7 cellular contexts compared by ENCODE assay signal in genomic region chr7:74850833-74851721, GRCh38. TPM values are rescaled to one million over a fixed set of nuclear protein-coding genes. Genes with fewer than 3 reads are reported as not detected.
A peak's percentile ranks its signal among the peaks of the same experiment; 100 is the strongest.
DNase-seq lines count a peak whose midpoint lies in the region; ATAC-seq and TF ChIP-seq lines count a peak whose summit lies in the region.
"Not testable (repeated sequence)": the region's sequence is repeated elsewhere in the genome, so short reads cannot be mapped to it uniquely, and the experiment has no call there.

Gene GTF2IRD2 (minus strand): TSS chr7:74851605. CDS start chr7:74836378, 15,227 bp downstream.

- no CpG with 5 or more reads among the region's 97 CpGs for WGBS in prostate gland

- not testable (repeated sequence) for H3K4me1 ChIP-seq in HCT116 (ENCODE audit: control insufficient read depth in 1 of 2, insufficient read depth in 2 of 2, low read length in 2 of 2); breast epithelium; prostate gland (replicated peaks)

- H3K4me2 ChIP-seq in HCT116 (ENCODE audit: low read length), result not testable (repeated sequence)

- intact Hi-C loops in HCT116 (cut with micrococcal nuclease); T-helper 2 cell treated with Interferon-gamma antibody and Interleukin-4, amounts not matched to agents 100 ng/mL and 5 ng/mL, for 36 hours (cut with micrococcal nuclease); breast epithelium (cut with DNase I; ENCODE audit: low total_unique reads); left colon (cut with DNase I, micrococcal nuclease); prostate gland (cut with DNase I): not testable (repeated sequence)

- POLR2A ChIA-PET in HCT116 (lab: Charles Lee), result not testable (repeated sequence)

- not testable (repeated sequence) for H4K20me1 ChIP-seq in HCT116 (ENCODE audit: insufficient read depth)

- not testable (repeated sequence) for TF ChIP-seq CTCF in HCT116 (IDR thresholded peaks at IDR 0.05 in 2 of 3, conservative IDR thresholded peaks at IDR 0.05 in 1 of 3; ENCODE audit: borderline replicate concordance in 1 of 3, insufficient read depth in 1 of 3, low read depth in 2 of 3, low read length in 2 of 3); breast epithelium (IDR thresholded peaks at IDR 0.05); prostate gland (IDR thresholded peaks at IDR 0.05)

- not testable (repeated sequence) for H3K9ac ChIP-seq in HCT116 (ENCODE audit: low read length)

- DNase-seq in HCT116 (ENCODE audit: low read depth, low spot score), result not testable (repeated sequence)
- DNase-seq in breast epithelium (ENCODE audit: low spot score in 2 of 2) (peak in 1 of 2 donors; percentile 60), left colon (peak in 1 of 2 donors; percentile 75), prostate gland (ENCODE audit: low spot score) (peak; percentile 64)

- H3K79me2 ChIP-seq in HCT116 (ENCODE audit: insufficient read depth, low read length), result not testable (repeated sequence)

- not testable (repeated sequence) for H2AFZ ChIP-seq in HCT116 (ENCODE audit: low read depth, low read length, poor library complexity, severe bottlenecking)

- RAD21 ChIA-PET in HCT116 (lab: Charles Lee; ENCODE audit: low non-redundant PET in 1 of 2, low total read pairs in 2 of 2, uncharacterized antibody in 2 of 2, unreplicated experiment in 2 of 2), result not testable (repeated sequence)

- not testable (repeated sequence) for TF ChIP-seq RAD21 in HCT116 (IDR thresholded peaks at IDR 0.05; ENCODE audit: low read depth)

- not testable (repeated sequence) for H3K9me3 ChIP-seq in HCT116 (ENCODE audit: control insufficient read depth in 1 of 2, insufficient read depth in 1 of 2, low read depth in 1 of 2, low read length in 2 of 2); breast epithelium; prostate gland

- CTCF ChIA-PET in HCT116 (lab: Charles Lee), result not testable (repeated sequence)

- not testable (repeated sequence) for BruUV-seq in HCT116 (replicated peaks; lab: Mats Ljungman, UMichigan)

- ATAC-seq in GM18861 (IDR thresholded peaks at IDR 0.05; ENCODE audit: unreplicated experiment) (peak; percentile 85), HCT116 (peak; percentile 94), HG03457 (IDR thresholded peaks at IDR 0.05; ENCODE audit: unreplicated experiment) (peak; percentile 70), left colon (peak; percentile 96)

- H3K27ac ChIP-seq in HCT116 (ENCODE audit: low read depth, low read length), result peak within 1 kb of the TSS; percentile 53; the same call in 1 of the 2 replicates
- not testable (repeated sequence) for H3K27ac ChIP-seq in breast epithelium
- peak within 1 kb of the TSS; percentile 69 to 88 for H3K27ac ChIP-seq in prostate gland

- H3K4me3 ChIP-seq in HCT116 (replicated peaks in 1 of 2; ENCODE audit: low read depth in 1 of 2, low read length in 2 of 2), result not testable (repeated sequence)
- peak within 1 kb of the TSS in 1 of 3 donors; percentile 31 for H3K4me3 ChIP-seq in breast epithelium
- peak within 1 kb of the TSS; percentile 21 to 40 for H3K4me3 ChIP-seq in prostate gland

- TF ChIP-seq POLR2A in HCT116 (IDR thresholded peaks at IDR 0.05; ENCODE audit: borderline replicate concordance, extremely low read depth, insufficient read depth, insufficient read length); breast epithelium (IDR thresholded peaks at IDR 0.05); prostate gland (IDR thresholded peaks at IDR 0.05): not testable (repeated sequence)

- not testable (repeated sequence) for H3K9me2 ChIP-seq in HCT116 (ENCODE audit: insufficient read depth)

- not testable (repeated sequence) for H3K36me3 ChIP-seq in HCT116 (ENCODE audit: control insufficient read depth in 1 of 2, insufficient read depth in 2 of 2, low read length in 2 of 2); breast epithelium; prostate gland

- H3K27me3 ChIP-seq in HCT116 (ENCODE audit: insufficient read depth, low read length); breast epithelium; prostate gland (replicated peaks; ENCODE audit: insufficient read depth): not testable (repeated sequence)

TF ChIP-seq in HCT116, 20 proteins besides CTCF, POLR2A, EP300 and RAD21:
- TF ChIP-seq EGR1 (IDR thresholded peaks at IDR 0.05; ENCODE audit: low read depth), result 0 out of 2 replicates have a peak, but pooled peaks have one; percentile 17
TF ChIP-seq in HCT116: peak in this region for 1; not testable (repeated sequence) for 19.

RNA-seq across cellular contexts. Expression of gene GTF2IRD2, which starts in this region (rescaled TPM):
- total RNA-seq in HCT116 (2021; ENCODE audit: unreplicated experiment) (9.2 TPM), breast epithelium (10 to 100 TPM; 16.4 to 45.1 (median 30.4) TPM), left colon (10 to 100 TPM; 17.3 to 21.2 TPM), prostate gland (10 to 100 TPM; 23.4 to 36.0 TPM)
- polyA plus RNA-seq in HCT116 (2012), result 7.5 and 8.4 TPM in 2 replicates
- total RNA-seq in T-helper 2 cell treated with Interferon-gamma antibody and Interleukin-4, amounts not matched to agents 100 ng/mL and 5 ng/mL, for 36 hours, result 14.5 and 16.5 TPM in 2 replicates
